Comparison of ENCODE assay signal across 8 cellular contexts in the genomic region with DNA sequence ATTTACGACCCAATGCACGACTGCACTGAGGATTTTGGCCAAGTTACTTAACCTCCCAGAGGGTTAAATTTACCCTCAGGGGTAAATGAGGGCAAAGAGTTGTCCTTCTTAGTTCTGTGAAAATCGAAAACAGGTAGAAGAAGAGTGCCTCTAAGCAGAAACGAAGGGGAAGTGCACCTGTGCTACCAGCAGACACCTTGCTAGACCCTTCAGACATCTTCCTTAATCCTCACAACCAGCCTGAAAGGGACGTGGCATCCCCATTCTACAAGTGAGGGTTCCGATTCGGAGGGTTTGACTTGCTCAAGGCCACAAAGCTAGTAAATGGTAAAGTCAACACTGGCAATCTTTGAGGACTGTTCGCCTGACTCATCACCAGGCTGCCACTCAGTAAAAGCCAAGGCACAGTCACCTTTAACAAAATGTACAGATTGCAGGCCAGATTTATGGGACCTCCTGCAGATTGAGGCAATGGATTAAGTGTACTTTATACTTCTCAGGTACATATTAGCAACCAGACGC. TPM values are rescaled to one million over a fixed set of nuclear protein-coding genes. Genes with fewer than 3 reads are reported as not detected.
DNase-seq lines count a peak whose midpoint lies in the region; ATAC-seq and TF ChIP-seq lines count a peak whose summit lies in the region.

No MANE protein-coding gene starts in this region.

- no peak for TF ChIP-seq CTCF in Calu3 (IDR thresholded peaks at IDR 0.05; ENCODE audit: unreplicated experiment)
- TF ChIP-seq CTCF in gastroesophageal sphincter (IDR thresholded peaks at IDR 0.05), result no peak

- intact Hi-C loops in Calu3 (cut with micrococcal nuclease; ENCODE audit: unreplicated experiment), result loop anchor here (1.0 kb wide), 1 partner anchor 70 kb away; no protein-coding TSS in a partner anchor

- H3K36me3 Mint-ChIP-seq in Calu3 (ENCODE audit: insufficient read depth, unreplicated experiment), result peaks cover 33% of the 10 kb centered on the region

- H3K4me1 ChIP-seq in gastroesophageal sphincter, result peaks cover 0 to 51% (median 3%) of the 10 kb centered on the region in 3 donors

- H3K9me3 ChIP-seq in MG63, result no peaks in the 10 kb centered on the region
- no peaks in the 10 kb centered on the region for H3K9me3 ChIP-seq in gastroesophageal sphincter

- H3K27me3 ChIP-seq in MG63 (no peaks in the 10 kb centered on the region), gastroesophageal sphincter (no peaks in the 10 kb centered on the region)

- peak overlapping the region; percentile 77 for H3K4me3 Mint-ChIP-seq in Calu3 (ENCODE audit: low read depth, unreplicated experiment)

- no peaks in the 10 kb centered on the region for H3K36me3 ChIP-seq in MG63
- H3K36me3 ChIP-seq in gastroesophageal sphincter, result no peaks in the 10 kb centered on the region

- peak overlapping the region; percentile 96 for H3K27ac Mint-ChIP-seq in Calu3 (ENCODE audit: unreplicated experiment)

- BruUV-seq in Calu3 (replicated peaks; lab: Mats Ljungman, UMichigan), result TSS peak; percentile 54

- H3K27ac ChIP-seq in gastroesophageal sphincter, result peak overlapping the region; percentile 61 to 92 (median 88)

- CTCF ChIA-PET in Calu3 (lab: Charles Lee), result interaction anchor here (2.5 kb wide), 1 partner anchor 94 kb away, joined by 14 read pairs; the partner anchor contains the start of gene EMP1

- H3K4me3 ChIP-seq in MG63, result no peak overlapping the region; the same call in 1 of the 2 replicates
- H3K4me3 ChIP-seq in gastroesophageal sphincter, result peak overlapping the region in 1 of 2 donors; percentile 67

- no peaks in the 10 kb centered on the region for H3K27me3 Mint-ChIP-seq in Calu3 (ENCODE audit: unreplicated experiment)

- DNase-seq in Calu3 (peak; percentile 34), MG63 (peak; percentile 38), activated T-helper 1 cell treated with Interleukin-2 at 50 U/mL for 16 hours (ENCODE audit: low read depth) (peak; percentile 4), renal cortical epithelial cell (ENCODE audit: low read depth) (peak; percentile 80), COLO829 (ENCODE audit: low spot score) (no peak), occipital lobe (lab: John Stamatoyannopoulos, UW) (no peak)

- ATAC-seq in gastroesophageal sphincter (no peak), GM19324 (IDR thresholded peaks at IDR 0.05; ENCODE audit: low FRiP score, unreplicated experiment) (no peak)

- 61 to 98% methylated on average over 5 of the region's 9 CpGs for WGBS in gastroesophageal sphincter (ENCODE audit: low coverage in 1 of 2), 2 donors

- H3K9me3 Mint-ChIP-seq in Calu3 (ENCODE audit: low read depth, unreplicated experiment), result no peaks in the 10 kb centered on the region

- TF ChIP-seq EP300 in gastroesophageal sphincter (IDR thresholded peaks at IDR 0.05), result no peak

- no peak for TF ChIP-seq POLR2A in gastroesophageal sphincter (IDR thresholded peaks at IDR 0.05)

- peaks cover 55% of the 10 kb centered on the region for H3K4me1 Mint-ChIP-seq in Calu3 (ENCODE audit: low read depth, unreplicated experiment)

RNA-seq across cellular contexts. Expression of gene GSG1, which starts 1.6 kb away (rescaled TPM):
- total RNA-seq in Calu3 (2022), result 0.47 TPM in 1 of 2 replicates, not detected in the other
- total RNA-seq in MG63 (2014; rRNA removed; shearing (Covaris generic); ENCODE audit: low replicate concordance), result 0.33 TPM in 1 of 2 replicates, not detected in the other
- not detected for total RNA-seq in gastroesophageal sphincter
- 1.4 and 5.1 TPM in 2 replicates for total RNA-seq in renal cortical epithelial cell
- total RNA-seq in occipital lobe, result not detected

RNA-seq across cellular contexts. Expression of gene FAM234B, which starts 57.7 kb away (rescaled TPM):
- 2.7 and 3.6 TPM in 2 replicates for total RNA-seq in Calu3 (2022)
- total RNA-seq in MG63 (2014; rRNA removed; shearing (Covaris generic); ENCODE audit: low replicate concordance), result 0.20 and 2.4 TPM in 2 replicates
- 1 to 10 TPM; 4.7 to 6.5 (median 5.5) TPM for total RNA-seq in gastroesophageal sphincter
- total RNA-seq in renal cortical epithelial cell, result 3.1 and 7.5 TPM in 2 replicates
- total RNA-seq in occipital lobe, result 52.7 TPM

Comparison
In these comparisons a context has a peak if more than half of its experiments do, and no peak if none do; other contexts are left out.
1. DNase-seq: peak in Calu3 (single experiment), MG63 (single experiment), activated T-helper 1 cell treated with Interleukin-2 at 50 U/mL for 16 hours (single experiment) and renal cortical epithelial cell (single experiment); none in COLO829 (single experiment) and occipital lobe (single experiment).